1 cellular context compared by ENCODE assay signal in the genomic region with DNA sequence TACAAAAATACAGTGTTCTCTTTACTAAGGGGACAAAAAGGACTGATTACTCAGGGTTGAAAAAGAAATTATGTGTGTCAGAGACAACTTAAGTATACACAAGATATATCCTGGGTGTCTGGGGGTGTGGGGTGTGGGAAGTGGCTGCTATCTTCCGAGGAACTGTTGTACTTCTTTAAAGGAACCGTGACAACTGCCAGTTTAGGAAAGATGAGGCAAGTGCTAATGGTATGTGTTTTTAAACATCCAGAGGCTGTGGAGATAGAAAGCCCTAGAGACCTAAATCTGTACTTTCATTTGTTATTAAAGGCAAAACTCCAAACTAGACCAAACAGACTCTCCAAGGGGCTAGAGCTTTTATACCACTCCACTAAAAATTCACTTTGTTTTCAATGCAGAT.
TF ChIP-seq lines count a peak whose summit lies in the region.

No MANE protein-coding gene starts in this region.

TF ChIP-seq in GM23338, 12 proteins besides CTCF, POLR2A, EP300 and RAD21 (continued from another document):
- no peak for TF ChIP-seq ZNF331 (CRISPR knock-in tag; IDR thresholded peaks at IDR 0.05; ENCODE audit: low read depth)
- TF ChIP-seq, protein P1, sequence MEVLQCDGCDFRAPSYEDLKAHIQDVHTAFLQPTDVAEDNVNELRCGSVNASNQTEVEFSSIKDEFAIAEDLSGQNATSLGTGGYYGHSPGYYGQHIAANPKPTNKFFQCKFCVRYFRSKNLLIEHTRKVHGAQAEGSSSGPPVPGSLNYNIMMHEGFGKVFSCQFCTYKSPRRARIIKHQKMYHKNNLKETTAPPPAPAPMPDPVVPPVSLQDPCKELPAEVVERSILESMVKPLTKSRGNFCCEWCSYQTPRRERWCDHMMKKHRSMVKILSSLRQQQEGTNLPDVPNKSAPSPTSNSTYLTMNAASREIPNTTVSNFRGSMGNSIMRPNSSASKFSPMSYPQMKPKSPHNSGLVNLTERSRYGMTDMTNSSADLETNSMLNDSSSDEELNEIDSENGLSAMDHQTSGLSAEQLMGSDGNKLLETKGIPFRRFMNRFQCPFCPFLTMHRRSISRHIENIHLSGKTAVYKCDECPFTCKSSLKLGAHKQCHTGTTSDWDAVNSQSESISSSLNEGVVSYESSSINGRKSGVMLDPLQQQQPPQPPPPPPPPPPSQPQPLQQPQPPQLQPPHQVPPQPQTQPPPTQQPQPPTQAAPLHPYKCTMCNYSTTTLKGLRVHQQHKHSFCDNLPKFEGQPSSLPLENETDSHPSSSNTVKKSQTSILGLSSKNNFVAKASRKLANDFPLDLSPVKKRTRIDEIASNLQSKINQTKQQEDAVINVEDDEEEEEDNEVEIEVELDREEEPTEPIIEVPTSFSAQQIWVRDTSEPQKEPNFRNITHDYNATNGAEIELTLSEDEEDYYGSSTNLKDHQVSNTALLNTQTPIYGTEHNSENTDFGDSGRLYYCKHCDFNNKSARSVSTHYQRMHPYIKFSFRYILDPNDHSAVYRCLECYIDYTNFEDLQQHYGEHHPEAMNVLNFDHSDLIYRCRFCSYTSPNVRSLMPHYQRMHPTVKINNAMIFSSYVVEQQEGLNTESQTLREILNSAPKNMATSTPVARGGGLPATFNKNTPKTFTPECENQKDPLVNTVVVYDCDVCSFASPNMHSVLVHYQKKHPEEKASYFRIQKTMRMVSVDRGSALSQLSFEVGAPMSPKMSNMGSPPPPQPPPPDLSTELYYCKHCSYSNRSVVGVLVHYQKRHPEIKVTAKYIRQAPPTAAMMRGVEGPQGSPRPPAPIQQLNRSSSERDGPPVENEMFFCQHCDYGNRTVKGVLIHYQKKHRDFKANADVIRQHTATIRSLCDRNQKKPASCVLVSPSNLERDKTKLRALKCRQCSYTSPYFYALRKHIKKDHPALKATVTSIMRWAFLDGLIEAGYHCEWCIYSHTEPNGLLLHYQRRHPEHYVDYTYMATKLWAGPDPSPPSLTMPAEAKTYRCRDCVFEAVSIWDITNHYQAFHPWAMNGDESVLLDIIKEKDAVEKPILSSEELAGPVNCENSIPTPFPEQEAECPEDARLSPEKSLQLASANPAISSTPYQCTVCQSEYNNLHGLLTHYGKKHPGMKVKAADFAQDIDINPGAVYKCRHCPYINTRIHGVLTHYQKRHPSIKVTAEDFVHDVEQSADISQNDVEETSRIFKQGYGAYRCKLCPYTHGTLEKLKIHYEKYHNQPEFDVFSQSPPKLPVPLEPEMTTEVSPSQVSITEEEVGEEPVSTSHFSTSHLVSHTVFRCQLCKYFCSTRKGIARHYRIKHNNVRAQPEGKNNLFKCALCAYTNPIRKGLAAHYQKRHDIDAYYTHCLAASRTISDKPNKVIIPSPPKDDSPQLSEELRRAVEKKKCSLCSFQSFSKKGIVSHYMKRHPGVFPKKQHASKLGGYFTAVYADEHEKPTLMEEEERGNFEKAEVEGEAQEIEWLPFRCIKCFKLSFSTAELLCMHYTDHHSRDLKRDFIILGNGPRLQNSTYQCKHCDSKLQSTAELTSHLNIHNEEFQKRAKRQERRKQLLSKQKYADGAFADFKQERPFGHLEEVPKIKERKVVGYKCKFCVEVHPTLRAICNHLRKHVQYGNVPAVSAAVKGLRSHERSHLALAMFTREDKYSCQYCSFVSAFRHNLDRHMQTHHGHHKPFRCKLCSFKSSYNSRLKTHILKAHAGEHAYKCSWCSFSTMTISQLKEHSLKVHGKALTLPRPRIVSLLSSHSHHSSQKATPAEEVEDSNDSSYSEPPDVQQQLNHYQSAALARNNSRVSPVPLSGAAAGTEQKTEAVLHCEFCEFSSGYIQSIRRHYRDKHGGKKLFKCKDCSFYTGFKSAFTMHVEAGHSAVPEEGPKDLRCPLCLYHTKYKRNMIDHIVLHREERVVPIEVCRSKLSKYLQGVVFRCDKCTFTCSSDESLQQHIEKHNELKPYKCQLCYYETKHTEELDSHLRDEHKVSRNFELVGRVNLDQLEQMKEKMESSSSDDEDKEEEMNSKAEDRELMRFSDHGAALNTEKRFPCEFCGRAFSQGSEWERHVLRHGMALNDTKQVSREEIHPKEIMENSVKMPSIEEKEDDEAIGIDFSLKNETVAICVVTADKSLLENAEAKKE (CRISPR knock-in tag; IDR thresholded peaks at IDR 0.05) = no peak
- no peak for TF ChIP-seq JUNB (IDR thresholded peaks at IDR 0.05; ENCODE audit: unreplicated experiment)
